Comparison of ENCODE assay signal across 8 cellular contexts in genomic region chr12:34022079-34022830, GRCh38. TPM values are rescaled to one million over a fixed set of nuclear protein-coding genes. Genes with fewer than 3 reads are reported as not detected.
A peak's percentile ranks its signal among the peaks of the same experiment; 100 is the strongest.
DNase-seq lines count a peak whose midpoint lies in the region; ATAC-seq and TF ChIP-seq lines count a peak whose summit lies in the region.

ALG10 (plus strand) TSS chr12:34022496; CDS start chr12:34022600, 104 bp downstream.

- H3K27me3 ChIP-seq in BE2C, result no peaks in the 10 kb centered on the region
- H3K27me3 ChIP-seq in kidney epithelial cell (ENCODE audit: control insufficient read depth, insufficient read depth, low read length), result no peaks in the 10 kb centered on the region

- TF ChIP-seq CTCF in BE2C (IDR thresholded peaks at IDR 0.05; ENCODE audit: low read depth, low read length), result peak; percentile 70
- TF ChIP-seq CTCF in choroid plexus epithelial cell (conservative IDR thresholded peaks at IDR 0.05; ENCODE audit: low read depth, low read length), result peak; percentile 73
- peak; percentile 64 for TF ChIP-seq CTCF in kidney epithelial cell (IDR thresholded peaks at IDR 0.05; ENCODE audit: insufficient read depth, low read length, poor library complexity, severe bottlenecking)

- no peaks in the 10 kb centered on the region for H3K36me3 ChIP-seq in BE2C
- no peaks in the 10 kb centered on the region for H3K36me3 ChIP-seq in kidney epithelial cell (ENCODE audit: control insufficient read depth, insufficient read depth, low read length)

- peak; percentile 100 for ATAC-seq in HG03439 (IDR thresholded peaks at IDR 0.05; ENCODE audit: unreplicated experiment)

- peak; percentile 84 for TF ChIP-seq POLR2A in GM19193 (IDR thresholded peaks at IDR 0.05; ENCODE audit: extremely low read depth, insufficient read depth, insufficient read length)

- no peaks in the 10 kb centered on the region for H3K4me1 ChIP-seq in BE2C

- DNase-seq in BE2C, result peak; percentile 96
- peak; percentile 90 for DNase-seq in NCI-H510A treated with DMSO at 0.1 percent for 48 hours (lab: John Stamatoyannopoulos, UW)
- DNase-seq in activated CD4-positive, alpha-beta T cell treated with anti-CD3 and anti-CD28 coated beads for 24 hours (ENCODE audit: low read depth in 2 of 2), result peak; percentile 89 to 96
- peak; percentile 98 for DNase-seq in choroid plexus epithelial cell (ENCODE audit: low read depth)
- DNase-seq in kidney epithelial cell (ENCODE audit: low read depth), result peak; percentile 81
- peak; percentile 92 for DNase-seq in stimulated activated CD4-positive, alpha-beta T cell treated with anti-CD3 and anti-CD28 coated beads, Interleukin-15, amount 100 ng/mL, for 48 hours (ENCODE audit: low read depth in 2 of 2)

- H3K9me3 ChIP-seq in BE2C, result no peaks in the 10 kb centered on the region

- peak within 1 kb of the TSS; percentile 89 for H3K4me3 ChIP-seq in BE2C (ENCODE audit: low read depth, low read length)
- H3K4me3 ChIP-seq in choroid plexus epithelial cell (ENCODE audit: low read depth, low read length), result peak within 1 kb of the TSS; percentile 82
- H3K4me3 ChIP-seq in kidney epithelial cell (ENCODE audit: low read depth, low read length), result peak within 1 kb of the TSS; percentile 77

RNA-seq across cellular contexts. Expression of gene ALG10, which starts in this region (rescaled TPM):
- polyA plus RNA-seq in BE2C (2012; ENCODE audit: insufficient read depth, insufficient read length, low read depth), result 0.40 TPM
- 7.7 and 14.4 TPM in 2 replicates for total RNA-seq in kidney epithelial cell

Comparison
In these comparisons a context has a peak if more than half of its experiments do, and no peak if none do; other contexts are left out.
1. Peak in every context shown above with its lines: DNase-seq, ATAC-seq and H3K4me3 ChIP-seq.